Comparison of ENCODE assay signal across 1 cellular context in the genomic region with DNA sequence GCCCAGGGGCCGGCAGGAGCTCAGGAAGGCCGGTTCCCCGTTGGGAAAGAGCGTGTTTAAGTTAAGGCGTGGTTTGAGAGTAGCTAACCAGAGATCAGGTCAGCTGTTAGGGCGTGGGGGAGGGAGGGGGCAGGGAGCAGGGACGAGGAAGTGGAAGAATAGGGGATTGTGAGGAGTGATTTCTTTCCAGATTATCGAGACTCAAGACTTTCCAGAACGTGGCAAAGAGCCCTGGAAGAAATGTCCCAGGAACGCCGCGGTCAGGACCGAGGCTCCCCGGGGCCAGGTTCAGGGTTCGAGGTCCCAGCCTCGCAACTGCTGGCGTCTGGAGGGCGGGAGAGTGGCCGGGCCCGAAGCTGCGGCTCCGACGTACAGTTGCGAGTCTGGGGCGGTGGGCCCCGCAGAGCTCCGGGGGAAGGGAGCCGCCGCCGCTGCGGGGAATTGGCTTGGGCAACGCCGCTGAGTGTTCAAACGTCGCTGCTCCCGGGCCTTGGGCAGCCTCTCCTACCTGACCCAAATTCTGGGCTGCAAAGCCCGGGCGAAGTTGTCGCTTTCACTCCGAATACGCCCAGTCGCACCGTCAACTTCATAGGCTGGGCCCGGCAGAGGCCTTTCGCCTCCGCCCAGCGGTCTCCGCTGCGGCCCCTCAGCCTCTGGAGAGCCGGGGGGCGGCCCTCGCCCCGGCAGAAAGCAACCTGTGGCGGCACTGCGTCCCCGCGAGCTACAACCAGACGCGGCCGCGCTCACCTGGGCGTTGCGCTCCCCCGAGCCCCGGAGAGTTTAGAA.
TF ChIP-seq lines count a peak whose summit lies in the region.

No MANE protein-coding gene starts in this region.

TF ChIP-seq in HEK293, 187 proteins besides CTCF, POLR2A, EP300 and RAD21 (continued from another document):
- TF ChIP-seq, protein P1, sequence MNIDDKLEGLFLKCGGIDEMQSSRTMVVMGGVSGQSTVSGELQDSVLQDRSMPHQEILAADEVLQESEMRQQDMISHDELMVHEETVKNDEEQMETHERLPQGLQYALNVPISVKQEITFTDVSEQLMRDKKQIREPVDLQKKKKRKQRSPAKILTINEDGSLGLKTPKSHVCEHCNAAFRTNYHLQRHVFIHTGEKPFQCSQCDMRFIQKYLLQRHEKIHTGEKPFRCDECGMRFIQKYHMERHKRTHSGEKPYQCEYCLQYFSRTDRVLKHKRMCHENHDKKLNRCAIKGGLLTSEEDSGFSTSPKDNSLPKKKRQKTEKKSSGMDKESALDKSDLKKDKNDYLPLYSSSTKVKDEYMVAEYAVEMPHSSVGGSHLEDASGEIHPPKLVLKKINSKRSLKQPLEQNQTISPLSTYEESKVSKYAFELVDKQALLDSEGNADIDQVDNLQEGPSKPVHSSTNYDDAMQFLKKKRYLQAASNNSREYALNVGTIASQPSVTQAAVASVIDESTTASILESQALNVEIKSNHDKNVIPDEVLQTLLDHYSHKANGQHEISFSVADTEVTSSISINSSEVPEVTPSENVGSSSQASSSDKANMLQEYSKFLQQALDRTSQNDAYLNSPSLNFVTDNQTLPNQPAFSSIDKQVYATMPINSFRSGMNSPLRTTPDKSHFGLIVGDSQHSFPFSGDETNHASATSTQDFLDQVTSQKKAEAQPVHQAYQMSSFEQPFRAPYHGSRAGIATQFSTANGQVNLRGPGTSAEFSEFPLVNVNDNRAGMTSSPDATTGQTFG (tag by site-specific recombination; IDR thresholded peaks at IDR 0.05; ENCODE audit: borderline replicate concordance): no peak
- no peak for TF ChIP-seq MYNN (tag by site-specific recombination; IDR thresholded peaks at IDR 0.05; ENCODE audit: borderline replicate concordance)
- TF ChIP-seq ZNF16 (tag by site-specific recombination; IDR thresholded peaks at IDR 0.05; ENCODE audit: low read depth): no peak
- TF ChIP-seq YY1 (tag by site-specific recombination; IDR thresholded peaks at IDR 0.05): no peak
- peak; percentile 33; the same call in 1 of the 2 replicates for TF ChIP-seq WT1 (tag by site-specific recombination; IDR thresholded peaks at IDR 0.05)
- TF ChIP-seq ZIC2 (tag by site-specific recombination; IDR thresholded peaks at IDR 0.05): peak; percentile 88
- TF ChIP-seq, protein P2, sequence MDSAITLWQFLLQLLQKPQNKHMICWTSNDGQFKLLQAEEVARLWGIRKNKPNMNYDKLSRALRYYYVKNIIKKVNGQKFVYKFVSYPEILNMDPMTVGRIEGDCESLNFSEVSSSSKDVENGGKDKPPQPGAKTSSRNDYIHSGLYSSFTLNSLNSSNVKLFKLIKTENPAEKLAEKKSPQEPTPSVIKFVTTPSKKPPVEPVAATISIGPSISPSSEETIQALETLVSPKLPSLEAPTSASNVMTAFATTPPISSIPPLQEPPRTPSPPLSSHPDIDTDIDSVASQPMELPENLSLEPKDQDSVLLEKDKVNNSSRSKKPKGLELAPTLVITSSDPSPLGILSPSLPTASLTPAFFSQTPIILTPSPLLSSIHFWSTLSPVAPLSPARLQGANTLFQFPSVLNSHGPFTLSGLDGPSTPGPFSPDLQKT (IDR thresholded peaks at IDR 0.05; ENCODE audit: borderline replicate concordance, low read depth, low read length): no peak
- no peak for TF ChIP-seq FEZF1 (tag by site-specific recombination; IDR thresholded peaks at IDR 0.05)
- TF ChIP-seq, protein P3, sequence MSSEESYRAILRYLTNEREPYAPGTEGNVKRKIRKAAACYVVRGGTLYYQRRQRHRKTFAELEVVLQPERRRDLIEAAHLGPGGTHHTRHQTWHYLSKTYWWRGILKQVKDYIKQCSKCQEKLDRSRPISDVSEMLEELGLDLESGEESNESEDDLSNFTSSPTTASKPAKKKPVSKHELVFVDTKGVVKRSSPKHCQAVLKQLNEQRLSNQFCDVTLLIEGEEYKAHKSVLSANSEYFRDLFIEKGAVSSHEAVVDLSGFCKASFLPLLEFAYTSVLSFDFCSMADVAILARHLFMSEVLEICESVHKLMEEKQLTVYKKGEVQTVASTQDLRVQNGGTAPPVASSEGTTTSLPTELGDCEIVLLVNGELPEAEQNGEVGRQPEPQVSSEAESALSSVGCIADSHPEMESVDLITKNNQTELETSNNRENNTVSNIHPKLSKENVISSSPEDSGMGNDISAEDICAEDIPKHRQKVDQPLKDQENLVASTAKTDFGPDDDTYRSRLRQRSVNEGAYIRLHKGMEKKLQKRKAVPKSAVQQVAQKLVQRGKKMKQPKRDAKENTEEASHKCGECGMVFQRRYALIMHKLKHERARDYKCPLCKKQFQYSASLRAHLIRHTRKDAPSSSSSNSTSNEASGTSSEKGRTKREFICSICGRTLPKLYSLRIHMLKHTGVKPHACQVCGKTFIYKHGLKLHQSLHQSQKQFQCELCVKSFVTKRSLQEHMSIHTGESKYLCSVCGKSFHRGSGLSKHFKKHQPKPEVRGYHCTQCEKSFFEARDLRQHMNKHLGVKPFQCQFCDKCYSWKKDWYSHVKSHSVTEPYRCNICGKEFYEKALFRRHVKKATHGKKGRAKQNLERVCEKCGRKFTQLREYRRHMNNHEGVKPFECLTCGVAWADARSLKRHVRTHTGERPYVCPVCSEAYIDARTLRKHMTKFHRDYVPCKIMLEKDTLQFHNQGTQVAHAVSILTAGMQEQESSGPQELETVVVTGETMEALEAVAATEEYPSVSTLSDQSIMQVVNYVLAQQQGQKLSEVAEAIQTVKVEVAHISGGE (tag by site-specific recombination; conservative IDR thresholded peaks at IDR 0.05; ENCODE audit: low read depth): peak; percentile 8; the same call in 1 of the 2 replicates
- TF ChIP-seq ZNF423 (tag by site-specific recombination; IDR thresholded peaks at IDR 0.05): no peak
- no peak for TF ChIP-seq ZNF514 (tag by site-specific recombination; IDR thresholded peaks at IDR 0.05)
- TF ChIP-seq, protein P4, sequence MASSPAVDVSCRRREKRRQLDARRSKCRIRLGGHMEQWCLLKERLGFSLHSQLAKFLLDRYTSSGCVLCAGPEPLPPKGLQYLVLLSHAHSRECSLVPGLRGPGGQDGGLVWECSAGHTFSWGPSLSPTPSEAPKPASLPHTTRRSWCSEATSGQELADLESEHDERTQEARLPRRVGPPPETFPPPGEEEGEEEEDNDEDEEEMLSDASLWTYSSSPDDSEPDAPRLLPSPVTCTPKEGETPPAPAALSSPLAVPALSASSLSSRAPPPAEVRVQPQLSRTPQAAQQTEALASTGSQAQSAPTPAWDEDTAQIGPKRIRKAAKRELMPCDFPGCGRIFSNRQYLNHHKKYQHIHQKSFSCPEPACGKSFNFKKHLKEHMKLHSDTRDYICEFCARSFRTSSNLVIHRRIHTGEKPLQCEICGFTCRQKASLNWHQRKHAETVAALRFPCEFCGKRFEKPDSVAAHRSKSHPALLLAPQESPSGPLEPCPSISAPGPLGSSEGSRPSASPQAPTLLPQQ (tag by site-specific recombination; IDR thresholded peaks at IDR 0.05): peak; percentile 99
- TF ChIP-seq ZNF248 (tag by site-specific recombination; IDR thresholded peaks at IDR 0.05): no peak
- no peak for TF ChIP-seq ZNF777 (tag by site-specific recombination; IDR thresholded peaks at IDR 0.05; ENCODE audit: borderline replicate concordance)
- no peak for TF ChIP-seq ZNF830 (tag by site-specific recombination; IDR thresholded peaks at IDR 0.05; ENCODE audit: low read depth)
- peak; percentile 81 for TF ChIP-seq OSR2 (tag by site-specific recombination; IDR thresholded peaks at IDR 0.05)
- TF ChIP-seq, protein P5, sequence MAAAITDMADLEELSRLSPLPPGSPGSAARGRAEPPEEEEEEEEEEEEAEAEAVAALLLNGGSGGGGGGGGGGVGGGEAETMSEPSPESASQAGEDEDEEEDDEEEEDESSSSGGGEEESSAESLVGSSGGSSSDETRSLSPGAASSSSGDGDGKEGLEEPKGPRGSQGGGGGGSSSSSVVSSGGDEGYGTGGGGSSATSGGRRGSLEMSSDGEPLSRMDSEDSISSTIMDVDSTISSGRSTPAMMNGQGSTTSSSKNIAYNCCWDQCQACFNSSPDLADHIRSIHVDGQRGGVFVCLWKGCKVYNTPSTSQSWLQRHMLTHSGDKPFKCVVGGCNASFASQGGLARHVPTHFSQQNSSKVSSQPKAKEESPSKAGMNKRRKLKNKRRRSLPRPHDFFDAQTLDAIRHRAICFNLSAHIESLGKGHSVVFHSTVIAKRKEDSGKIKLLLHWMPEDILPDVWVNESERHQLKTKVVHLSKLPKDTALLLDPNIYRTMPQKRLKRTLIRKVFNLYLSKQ (tag by site-specific recombination; IDR thresholded peaks at IDR 0.05; ENCODE audit: borderline replicate concordance): no peak
- no peak for TF ChIP-seq ZNF174 (tag by site-specific recombination; IDR thresholded peaks at IDR 0.05)
- no peak for TF ChIP-seq ZNF211 (tag by site-specific recombination; IDR thresholded peaks at IDR 0.05; ENCODE audit: low read depth)
- no peak for TF ChIP-seq ZNF747 (tag by site-specific recombination; IDR thresholded peaks at IDR 0.05)
- TF ChIP-seq ZNF76 (tag by site-specific recombination; IDR thresholded peaks at IDR 0.05; ENCODE audit: borderline replicate concordance, low read depth): 0 out of 2 replicates have a peak, but pooled peaks have one; percentile 14
- TF ChIP-seq ZNF112 (tag by site-specific recombination; IDR thresholded peaks at IDR 0.05): no peak
- no peak for TF ChIP-seq ZNF510 (tag by site-specific recombination; IDR thresholded peaks at IDR 0.05; ENCODE audit: insufficient replicate concordance)
- TF ChIP-seq ZNF548 (tag by site-specific recombination; IDR thresholded peaks at IDR 0.05): no peak
